1 cellular context compared by ENCODE assay signal in genomic region chr10:70441161-70441876, GRCh38.
A peak's percentile ranks its signal among the peaks of the same experiment; 100 is the strongest.
TF ChIP-seq lines count a peak whose summit lies in the region.

Gene NODAL (minus strand): TSS chr10:70441681. CDS start chr10:70441667, 14 bp downstream.

TF ChIP-seq in H1, 55 proteins besides CTCF, POLR2A, EP300 and RAD21:
- TF ChIP-seq ZNF274 (IDR thresholded peaks at IDR 0.05; ENCODE audit: borderline replicate concordance, extremely low read depth, low read length) (no peak), GABPA (IDR thresholded peaks at IDR 0.05; ENCODE audit: borderline replicate concordance, insufficient read depth, low read length) (no peak), SRF (IDR thresholded peaks at IDR 0.05; ENCODE audit: low read depth, low read length) (no peak), TCF12 (IDR thresholded peaks at IDR 0.05; ENCODE audit: low read depth, low read length) (no peak), ASH2L (IDR thresholded peaks at IDR 0.05; ENCODE audit: low read length) (peak; percentile 57), KDM4A (IDR thresholded peaks at IDR 0.05; ENCODE audit: low read depth, low read length, severe bottlenecking) (peak; percentile 21), JUND (IDR thresholded peaks at IDR 0.05; ENCODE audit: low read length) (no peak), EZH2 (IDR thresholded peaks at IDR 0.05; ENCODE audit: low read depth, low read length, severe bottlenecking) (peak; percentile 35), CREB1 (IDR thresholded peaks at IDR 0.05) (peak; percentile 36), SUZ12 (IDR thresholded peaks at IDR 0.05; ENCODE audit: low read length) (peak; percentile 28; the same call in 1 of the 2 replicates), RBBP5 (IDR thresholded peaks at IDR 0.05; ENCODE audit: borderline replicate concordance, low read depth, low read length) (peak; percentile 66; the same call in 1 of the 2 replicates), BACH1 (IDR thresholded peaks at IDR 0.05; ENCODE audit: low read length) (0 out of 2 replicates have a peak, but pooled peaks have one; percentile 5), CHD7 (IDR thresholded peaks at IDR 0.05; ENCODE audit: insufficient replicate concordance, low read length) (no peak), SIN3A (conservative IDR thresholded peaks at IDR 0.05 in 1 of 2, IDR thresholded peaks at IDR 0.05 in 1 of 2; ENCODE audit: low read depth in 1 of 2, low read length in 2 of 2) (0 out of 4 replicates have a peak, but pooled peaks of 1 of the 2 experiments have one; percentile 24), CEBPB (IDR thresholded peaks at IDR 0.05; ENCODE audit: low read depth, low read length) (no peak), RNF2 (IDR thresholded peaks at IDR 0.05; ENCODE audit: borderline replicate concordance, low read depth, low read length, missing control alignments, poor library complexity, severe bottlenecking) (peak; percentile 58)
- TF ChIP-seq, protein P1, sequence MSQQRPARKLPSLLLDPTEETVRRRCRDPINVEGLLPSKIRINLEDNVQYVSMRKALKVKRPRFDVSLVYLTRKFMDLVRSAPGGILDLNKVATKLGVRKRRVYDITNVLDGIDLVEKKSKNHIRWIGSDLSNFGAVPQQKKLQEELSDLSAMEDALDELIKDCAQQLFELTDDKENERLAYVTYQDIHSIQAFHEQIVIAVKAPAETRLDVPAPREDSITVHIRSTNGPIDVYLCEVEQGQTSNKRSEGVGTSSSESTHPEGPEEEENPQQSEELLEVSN (IDR thresholded peaks at IDR 0.05): peak; percentile 9; the same call in 1 of the 2 replicates
- TF ChIP-seq, protein P2, sequence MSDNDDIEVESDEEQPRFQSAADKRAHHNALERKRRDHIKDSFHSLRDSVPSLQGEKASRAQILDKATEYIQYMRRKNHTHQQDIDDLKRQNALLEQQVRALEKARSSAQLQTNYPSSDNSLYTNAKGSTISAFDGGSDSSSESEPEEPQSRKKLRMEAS (IDR thresholded peaks at IDR 0.05): peak; percentile 72
